In genomic region chr6:137693737-137694136, GRCh38 we compare ENCODE assay signal across 16 cellular contexts.
"Had no signal": no experiment of that assay in that cellular context is flagged by ENCODE, and none has a peak within 500 bp of the region (broad histone marks: within the 10 kb centered on the region; RNA-seq: fewer than 3 reads in every experiment).

No MANE protein-coding gene starts in this region.

- ATAC-seq: left lobe of liver; naive thymus-derived CD4-positive, alpha-beta T cell had no signal

- DNase-seq: activated CD8-positive, alpha-beta memory T cell treated with anti-CD3 and anti-CD28 coated beads for 24 hours; activated effector memory CD4-positive, alpha-beta T cell treated with Interleukin-2 at 50 U/mL for 16 hours; activated naive CD4-positive, alpha-beta T cell treated with anti-CD3 and anti-CD28 coated beads, Interleukin-2, amount 50 U/mL, for 16 hours; dorsolateral prefrontal cortex; islet precursor cell; naive thymus-derived CD4-positive, alpha-beta T cell; stimulated activated CD4-positive, alpha-beta T cell treated with anti-CD3 and anti-CD28 coated beads, Interleukin-4, amount 100 ng/mL, for 24 hours; stimulated activated naive CD4-positive, alpha-beta T cell treated with Interleukin-2 at 50 U/mL for 16 hours; substantia nigra; SW 1271 had no signal

- H3K27ac Mint-ChIP-seq: naive thymus-derived CD4-positive, alpha-beta T cell; T-helper 2 cell treated with Interferon-gamma antibody and Interleukin-4, amounts not matched to agents 5 μg/mL and 100 μg/mL, for 36 hours had no signal

- H3K4me3 ChIP-seq: cardiac muscle cell, dorsolateral prefrontal cortex, hepatocyte, tibial nerve had no signal

- H3K36me3 ChIP-seq: cardiac muscle cell, tibial nerve had no signal

- H3K27me3 ChIP-seq: cardiac muscle cell, hepatocyte, tibial nerve had no signal

- H3K9me3 ChIP-seq: tibial nerve had no signal

- H3K4me3 Mint-ChIP-seq: naive thymus-derived CD4-positive, alpha-beta T cell; T-helper 2 cell treated with Interferon-gamma antibody and Interleukin-4, amounts not matched to agents 5 μg/mL and 100 μg/mL, for 36 hours had no signal

- H3K27ac ChIP-seq: cardiac muscle cell, dorsolateral prefrontal cortex, hepatocyte, parathyroid adenoma, tibial nerve had no signal

- H3K4me1 ChIP-seq: parathyroid adenoma had no signal
